ENCODE assay signal across 3 cellular contexts in genomic region chr4:169027663-169028062, GRCh38.
A peak's percentile ranks its signal among the peaks of the same experiment; 100 is the strongest.
TF ChIP-seq lines count a peak whose summit lies in the region.

No MANE protein-coding gene starts in this region.

TF ChIP-seq in SK-N-SH treated with all-trans-retinoic acid at 6 μM for 48 hours, 23 proteins besides CTCF, POLR2A, EP300 and RAD21:
- TF ChIP-seq ZNF8 (CRISPR knock-in tag; IDR thresholded peaks at IDR 0.05), result peak; percentile 97
- TF ChIP-seq GLIS3 (CRISPR knock-in tag; IDR thresholded peaks at IDR 0.05), result no peak

TF ChIP-seq in SK-N-SH, 30 proteins besides CTCF, POLR2A, EP300 and RAD21:
- TF ChIP-seq SMC3 (IDR thresholded peaks at IDR 0.05; ENCODE audit: low read depth, low read length) (no peak), MAX (IDR thresholded peaks at IDR 0.05; ENCODE audit: low read depth) (no peak), YY1 (IDR thresholded peaks at IDR 0.05; ENCODE audit: low read depth) (no peak)

TF ChIP-seq in H1, 55 proteins besides CTCF, POLR2A, EP300 and RAD21:
- TF ChIP-seq GTF2F1 (IDR thresholded peaks at IDR 0.05; ENCODE audit: borderline replicate concordance, low read depth, low read length) (no peak), ZNF274 (IDR thresholded peaks at IDR 0.05; ENCODE audit: borderline replicate concordance, extremely low read depth, low read length) (no peak), POLR2AphosphoS5 (IDR thresholded peaks at IDR 0.05; ENCODE audit: low read depth, low read length) (no peak), ATF2 (IDR thresholded peaks at IDR 0.05; ENCODE audit: low read length) (no peak), POU5F1 (IDR thresholded peaks at IDR 0.05; ENCODE audit: low read depth, low read length) (no peak), ASH2L (IDR thresholded peaks at IDR 0.05; ENCODE audit: low read length) (no peak), CHD1 (IDR thresholded peaks at IDR 0.05; ENCODE audit: low read depth, low read length) (no peak)
